ENCODE assay signal across 9 cellular contexts in the genomic region with DNA sequence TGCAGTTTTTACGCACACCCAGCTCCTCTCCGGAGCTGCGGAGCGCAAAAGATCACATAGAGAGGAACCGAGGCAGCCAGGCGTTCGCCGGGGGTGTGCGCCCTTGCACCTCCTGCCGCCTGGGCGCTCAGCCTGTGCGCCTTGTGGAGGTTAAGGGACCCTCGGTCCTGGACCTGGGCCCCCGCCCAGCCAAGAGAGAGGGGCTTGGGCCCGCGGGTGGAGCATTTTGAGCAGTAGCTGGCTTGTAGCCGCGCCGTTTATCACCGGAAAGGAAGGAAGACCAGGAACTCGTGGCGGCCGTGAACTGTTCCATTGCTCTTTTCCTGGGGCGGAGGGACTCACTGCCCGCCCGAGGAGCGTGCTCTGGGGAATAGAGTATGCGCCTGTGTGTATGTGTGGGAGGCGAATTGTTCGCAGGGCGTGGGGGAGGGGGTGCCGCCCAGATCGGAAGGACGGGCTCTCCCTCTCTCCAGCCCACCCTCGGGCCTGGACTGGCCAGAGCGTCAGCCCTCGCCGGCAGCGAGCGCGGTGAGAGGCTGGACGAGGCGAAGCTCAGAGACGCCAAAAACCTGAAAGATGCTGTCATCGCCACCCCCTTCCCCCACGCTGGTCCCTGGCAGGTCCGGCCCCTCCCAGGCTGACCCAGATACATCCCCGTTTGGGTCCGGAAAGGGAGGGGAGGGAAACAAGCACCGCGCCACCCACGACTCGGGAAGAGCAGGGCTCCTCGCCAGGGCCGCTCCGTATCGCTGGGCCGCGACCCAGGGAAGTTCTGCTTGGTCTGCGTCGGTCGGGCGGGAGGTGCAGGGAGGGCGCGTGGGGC. TPM values are rescaled to one million over a fixed set of nuclear protein-coding genes. Genes with fewer than 3 reads are reported as not detected.
DNase-seq lines count a peak whose midpoint lies in the region; ATAC-seq, FAIRE-seq and TF ChIP-seq lines count a peak whose summit lies in the region.
"Had no signal": no experiment of that assay in that cellular context is flagged by ENCODE, and none has a peak within 500 bp of the region (broad histone marks: within the 10 kb centered on the region; RNA-seq: fewer than 3 reads in every experiment).

No MANE protein-coding gene starts in this region.

- H3K9me3 Mint-ChIP-seq in astrocyte (ENCODE audit: unreplicated experiment): peaks cover 7% of the 10 kb centered on the region

- H3K27me3 ChIP-seq in astrocyte (ENCODE audit: insufficient read depth, low read length) (peaks cover 42% of the 10 kb centered on the region), skeletal muscle tissue (ENCODE audit: control insufficient read depth in 3 of 3, insufficient read depth in 3 of 3, low read length in 3 of 3) (peaks cover 38 to 42% (median 40%) of the 10 kb centered on the region in 3 donors), MM.1S (replicated peaks; ENCODE audit: insufficient read depth, low read length) (no peaks in the 10 kb centered on the region)

- ATAC-seq in GM19351 (IDR thresholded peaks at IDR 0.05; ENCODE audit: unreplicated experiment) (peak; percentile 39), HG02678 (IDR thresholded peaks at IDR 0.05; ENCODE audit: unreplicated experiment) (no peak)

- H3K36me3 ChIP-seq in astrocyte (ENCODE audit: insufficient read depth, low read length) (no peaks in the 10 kb centered on the region), skeletal muscle tissue (ENCODE audit: control insufficient read depth in 3 of 3, insufficient read depth in 3 of 3, low read length in 3 of 3) (no peaks in the 10 kb centered on the region), MM.1S (replicated peaks; ENCODE audit: insufficient read depth, low read length) (no peaks in the 10 kb centered on the region)

- H4K20me1 ChIP-seq in astrocyte (ENCODE audit: insufficient read depth, low read length) (no peaks in the 10 kb centered on the region), MM.1S (ENCODE audit: insufficient read depth, low read length) (no peaks in the 10 kb centered on the region)

- H3K9ac ChIP-seq in astrocyte (ENCODE audit: low read length): peak overlapping the region; percentile 56
- no peak overlapping the region for H3K9ac ChIP-seq in skeletal muscle tissue (ENCODE audit: low read depth in 1 of 3, low read length in 3 of 3)
- no peak overlapping the region for H3K9ac ChIP-seq in MM.1S (ENCODE audit: low read length)

- H3K36me3 Mint-ChIP-seq in astrocyte (ENCODE audit: low read depth, unreplicated experiment): no peaks in the 10 kb centered on the region

- H2AFZ ChIP-seq in astrocyte (ENCODE audit: low read depth, low read length): peak overlapping the region; percentile 80
- H2AFZ ChIP-seq in MM.1S (ENCODE audit: low read length): no peak overlapping the region

- H3K4me1 ChIP-seq in astrocyte (ENCODE audit: insufficient read depth, low read length) (peaks cover 25% of the 10 kb centered on the region), skeletal muscle tissue (ENCODE audit: control insufficient read depth in 3 of 3, insufficient read depth in 3 of 3, low read length in 3 of 3) (peaks cover 15 to 18% (median 16%) of the 10 kb centered on the region in 3 donors), MM.1S (ENCODE audit: low read length) (no peaks in the 10 kb centered on the region)

- H3K79me2 ChIP-seq in astrocyte (ENCODE audit: insufficient read depth, low read length): no peaks in the 10 kb centered on the region
- H3K79me2 ChIP-seq in MM.1S (ENCODE audit: low read length): no peaks in the 10 kb centered on the region

- no peak for FAIRE-seq in astrocyte (lab: Jason Lieb, UNC)
- no peak for FAIRE-seq in GM12892 (lab: Jason Lieb, UNC)

- no peaks in the 10 kb centered on the region for H3K9me2 ChIP-seq in MM.1S (replicated peaks; ENCODE audit: insufficient read depth, low read length)

- no peak for TF ChIP-seq CTCF in astrocyte (IDR thresholded peaks at IDR 0.05; ENCODE audit: insufficient read depth, low read depth, low read length)
- no peak for TF ChIP-seq CTCF in MM.1S (IDR thresholded peaks at IDR 0.05; ENCODE audit: low read length)

- peak overlapping the region; percentile 48 for H3K27ac Mint-ChIP-seq in astrocyte (ENCODE audit: unreplicated experiment)

- H3K4me3 Mint-ChIP-seq in astrocyte (ENCODE audit: unreplicated experiment): peak overlapping the region; percentile 84

- no peaks in the 10 kb centered on the region for H3K9me3 ChIP-seq in astrocyte (ENCODE audit: insufficient read depth, low read depth, low read length)
- no peaks in the 10 kb centered on the region for H3K9me3 ChIP-seq in skeletal muscle tissue (ENCODE audit: control insufficient read depth in 3 of 3, low read length in 3 of 3)
- H3K9me3 ChIP-seq in MM.1S (replicated peaks; ENCODE audit: insufficient read depth, low read length): no peaks in the 10 kb centered on the region

- H3K4me1 Mint-ChIP-seq in astrocyte (ENCODE audit: low read depth, unreplicated experiment): no peaks in the 10 kb centered on the region

- peak; percentile 73 for DNase-seq in astrocyte (ENCODE audit: low read depth)
- DNase-seq in COLO829 (ENCODE audit: low spot score): no peak
- DNase-seq in MM.1S: no peak
- no peak for DNase-seq in GM12892 (ENCODE audit: insufficient read length)

- TF ChIP-seq POLR2A in GM12892 (IDR thresholded peaks at IDR 0.05; ENCODE audit: low read depth, low read length): no peak

- H3F3A ChIP-seq in MM.1S (ENCODE audit: insufficient read depth, low read length): no peaks in the 10 kb centered on the region

- peak overlapping the region; percentile 63 for H3K4me3 ChIP-seq in astrocyte (ENCODE audit: insufficient read depth, low read depth, low read length)
- peak overlapping the region; percentile 37 for H3K4me3 ChIP-seq in iPS-11a (ENCODE audit: low read depth, low read length)
- H3K4me3 ChIP-seq in skeletal muscle tissue (ENCODE audit: low read length in 3 of 3): peak overlapping the region; percentile 58 to 61 (median 60)
- no peak overlapping the region for H3K4me3 ChIP-seq in MM.1S (ENCODE audit: low read length)

- H3K4me2 ChIP-seq in astrocyte (ENCODE audit: low read length) (peak overlapping the region; percentile 97), MM.1S (ENCODE audit: low read depth, low read length) (no peak overlapping the region)

- peaks cover 48% of the 10 kb centered on the region for H3K27me3 Mint-ChIP-seq in astrocyte (ENCODE audit: low read depth, unreplicated experiment)

- H3K27ac ChIP-seq in astrocyte (ENCODE audit: low read depth, low read length) (no peak overlapping the region), skeletal muscle tissue (ENCODE audit: low read depth, low read length) (no peak overlapping the region), MM.1S (ENCODE audit: low read length) (no peak overlapping the region)

RNA-seq across cellular contexts. Expression of a gene that starts 1.2 kb away (rescaled TPM):
- total RNA-seq in astrocyte: 0.07 and 0.24 TPM in 2 replicates
- 3.1 TPM for total RNA-seq in skeletal muscle tissue
- 1.2 TPM for polyA plus RNA-seq in GM12892 (2012; ENCODE audit: missing spikeins)
- total RNA-seq: HT1080 had no signal
